Comparison of ENCODE assay signal across 35 cellular contexts in the genomic region with DNA sequence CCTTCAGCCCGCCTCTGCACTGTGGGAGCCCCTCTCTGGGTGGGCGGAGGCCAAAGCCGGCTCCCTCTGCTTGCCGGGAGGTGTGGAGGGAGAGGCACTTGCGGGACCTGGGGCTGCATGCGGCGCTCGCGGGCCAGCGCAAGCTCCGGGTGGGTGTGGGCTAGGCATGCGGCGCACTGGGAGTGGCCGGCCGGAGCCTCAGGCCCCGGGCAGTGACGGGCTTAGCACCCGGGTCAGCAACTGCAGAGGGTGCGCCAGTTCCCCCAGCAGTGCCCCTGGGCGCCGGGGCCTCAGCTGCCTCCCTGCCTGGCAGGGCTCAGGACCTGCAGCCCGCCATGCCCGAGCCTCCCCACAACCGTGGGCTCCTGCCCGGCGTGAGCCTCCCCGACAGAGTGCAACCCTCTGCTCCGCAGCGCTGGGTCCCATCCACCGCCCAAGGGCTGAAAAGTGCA.
"Had no signal": no experiment of that assay in that cellular context is flagged by ENCODE, and none has a peak within 500 bp of the region (broad histone marks: within the 10 kb centered on the region; RNA-seq: fewer than 3 reads in every experiment).

No MANE protein-coding gene starts in this region.

- H3K9me3 ChIP-seq: ascending aorta, Peyer's patch had no signal

- H3K27ac Mint-ChIP-seq: activated CD4-positive, alpha-beta memory T cell treated with anti-CD3 and anti-CD28 coated beads, Interleukin-2, amount 10 ng/mL, durations not matched to agents 7 days and 5 days; activated CD8-positive, alpha-beta memory T cell treated with anti-CD3 and anti-CD28 coated beads, Interleukin-2, amount 10 ng/mL, durations not matched to agents 7 days and 5 days; activated naive CD4-positive, alpha-beta T cell treated with anti-CD3 and anti-CD28 coated beads for 36 hours; activated naive CD4-positive, alpha-beta T cell treated with anti-CD3 and anti-CD28 coated beads, Interleukin-2, amount 50 U/mL, for 72 hours had no signal

- H3K36me3 ChIP-seq: ascending aorta, cardiac muscle cell, Peyer's patch had no signal

- H3K4me1 ChIP-seq: ascending aorta, Peyer's patch had no signal

- DNase-seq: activated CD4-positive, alpha-beta memory T cell treated with anti-CD3 and anti-CD28 coated beads, Interleukin-2, amount 10 ng/mL, durations not matched to agents 7 days and 5 days; activated CD4-positive, alpha-beta T cell treated with anti-CD3 and anti-CD28 coated beads for 1 hour; activated CD4-positive, alpha-beta T cell treated with anti-CD3 and anti-CD28 coated beads for 48 hours; activated CD4-positive, CD25-positive, alpha-beta regulatory T cell; activated CD8-positive, alpha-beta memory T cell treated with anti-CD3 and anti-CD28 coated beads for 24 hours; activated CD8-positive, alpha-beta memory T cell treated with anti-CD3 and anti-CD28 coated beads, Interleukin-2, amount 10 ng/mL, durations not matched to agents 7 days and 5 days; activated CD8-positive, alpha-beta memory T cell treated with anti-CD3 and anti-CD28 coated beads, Interleukin-2, amount 50 U/mL, for 48 hours; activated effector memory CD4-positive, alpha-beta T cell treated with Interleukin-2 at 50 U/mL for 16 hours; activated naive CD4-positive, alpha-beta T cell treated with anti-CD3 and anti-CD28 coated beads for 36 hours; activated T-cell treated with anti-CD3 and anti-CD28 coated beads, Interleukin-2, amount 50 U/mL, for 48 hours; amniotic stem cell; NCI-H1092 treated with DMSO at 0.1 percent for 48 hours; NCI-H1417; NCI-H146; NCI-H187; NCI-H2029 treated with DMSO at 0.1 percent for 48 hours; NCI-H2107; NCI-H2171; NCI-H510A; NCI-H526; NCI-H748 treated with DMSO at 0.1 percent for 48 hours; NK-92 treated with Interleukin-12 subunit alpha and Interleukin-12 subunit beta, amount 100 ng/mL, for 24 hours; PC-3; Peyer's patch; RPMI8226; SIG-M5; T-helper 1 cell; T-helper 2 cell; T-helper 9 cell had no signal

- H3K27ac ChIP-seq: ascending aorta, cardiac muscle cell, Peyer's patch, VCaP had no signal

- ATAC-seq: activated CD8-positive, alpha-beta memory T cell treated with anti-CD3 and anti-CD28 coated beads, Interleukin-2, amount 10 ng/mL, durations not matched to agents 7 days and 5 days; activated naive CD4-positive, alpha-beta T cell treated with anti-CD3 and anti-CD28 coated beads, Interleukin-2, amount 50 U/mL, for 72 hours; K562; PC-3; SK-N-SH treated with all-trans-retinoic acid at 6 μM for 48 hours had no signal

- H3K27me3 ChIP-seq: ascending aorta, cardiac muscle cell, Peyer's patch had no signal

- H3K4me1 Mint-ChIP-seq: activated CD4-positive, alpha-beta memory T cell treated with anti-CD3 and anti-CD28 coated beads, Interleukin-2, amount 10 ng/mL, durations not matched to agents 7 days and 5 days; activated CD8-positive, alpha-beta memory T cell treated with anti-CD3 and anti-CD28 coated beads, Interleukin-2, amount 10 ng/mL, durations not matched to agents 7 days and 5 days had no signal

- H3K9me3 Mint-ChIP-seq: activated CD4-positive, alpha-beta memory T cell treated with anti-CD3 and anti-CD28 coated beads, Interleukin-2, amount 10 ng/mL, durations not matched to agents 7 days and 5 days; activated naive CD4-positive, alpha-beta T cell treated with anti-CD3 and anti-CD28 coated beads for 36 hours; activated naive CD4-positive, alpha-beta T cell treated with anti-CD3 and anti-CD28 coated beads, Interleukin-2, amount 50 U/mL, for 72 hours had no signal

- H3K4me3 ChIP-seq: ascending aorta, cardiac muscle cell, K562, Peyer's patch had no signal

- H3K36me3 Mint-ChIP-seq: activated CD8-positive, alpha-beta memory T cell treated with anti-CD3 and anti-CD28 coated beads, Interleukin-2, amount 10 ng/mL, durations not matched to agents 7 days and 5 days; activated naive CD4-positive, alpha-beta T cell treated with anti-CD3 and anti-CD28 coated beads, Interleukin-2, amount 50 U/mL, for 72 hours had no signal

- H3K4me3 Mint-ChIP-seq: activated CD4-positive, alpha-beta memory T cell treated with anti-CD3 and anti-CD28 coated beads, Interleukin-2, amount 10 ng/mL, durations not matched to agents 7 days and 5 days; activated CD8-positive, alpha-beta memory T cell treated with anti-CD3 and anti-CD28 coated beads, Interleukin-2, amount 10 ng/mL, durations not matched to agents 7 days and 5 days; activated naive CD4-positive, alpha-beta T cell treated with anti-CD3 and anti-CD28 coated beads for 36 hours had no signal
